Comparison of ENCODE assay signal across 8 cellular contexts in the genomic region with DNA sequence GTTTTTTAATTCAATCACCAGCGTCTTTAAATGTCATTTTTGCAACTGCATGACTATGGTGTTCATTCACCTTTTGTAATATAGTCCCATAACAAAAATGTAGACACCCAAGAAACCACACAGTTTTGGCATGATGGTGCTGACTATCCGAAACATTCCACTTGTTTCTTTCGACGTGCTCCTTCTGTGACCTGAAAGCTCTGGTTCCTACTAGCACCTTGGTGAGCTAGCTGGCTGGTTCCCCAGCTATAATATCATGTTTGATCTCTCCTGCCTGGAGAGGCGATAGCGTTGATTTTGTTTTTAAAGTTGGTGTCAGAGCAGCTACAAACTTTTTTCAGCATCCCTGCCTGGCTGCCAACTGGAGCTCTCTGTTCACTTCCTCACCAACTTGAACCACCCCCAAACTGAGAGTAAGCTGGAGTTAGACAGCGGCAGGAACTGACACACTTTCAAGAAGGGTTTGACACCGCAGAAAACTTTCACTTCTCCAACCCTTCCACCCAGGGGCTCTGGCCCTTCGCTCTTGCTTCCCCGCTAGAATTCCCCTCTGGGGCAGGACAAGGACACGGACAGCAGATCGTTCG. TPM values are rescaled to one million over a fixed set of nuclear protein-coding genes. Genes with fewer than 3 reads are reported as not detected.
DNase-seq lines count a peak whose midpoint lies in the region; ATAC-seq and TF ChIP-seq lines count a peak whose summit lies in the region.

No MANE protein-coding gene starts in this region.

- peak overlapping the region; percentile 91 for H3K4me3 Mint-ChIP-seq in activated T-helper 17 cell treated with anti-CD3 and anti-CD28 coated beads, Interleukin-2, amount 50 U/mL, for 72 hours

- no peak for TF ChIP-seq RAD21 in neural cell (conservative IDR thresholded peaks at IDR 0.05)

- no peak for TF ChIP-seq CTCF in BE2C (IDR thresholded peaks at IDR 0.05; ENCODE audit: low read depth, low read length)
- TF ChIP-seq CTCF in fibroblast of villous mesenchyme (IDR thresholded peaks at IDR 0.05; ENCODE audit: insufficient read depth, low read depth, low read length), result no peak
- no peak for TF ChIP-seq CTCF in neural cell (IDR thresholded peaks at IDR 0.05; ENCODE audit: poor library complexity, severe bottlenecking)

- H3K4me3 ChIP-seq in BE2C (ENCODE audit: low read depth, low read length) (peak overlapping the region; percentile 97), fibroblast of villous mesenchyme (ENCODE audit: low read depth, low read length) (peak overlapping the region; percentile 92), neural cell (ENCODE audit: low read length) (peak overlapping the region; percentile 99), thymus (ENCODE audit: low read length) (peak overlapping the region; percentile 99)

- H3K27ac Mint-ChIP-seq in activated T-helper 17 cell treated with anti-CD3 and anti-CD28 coated beads, Interleukin-2, amount 50 U/mL, for 72 hours, result peak overlapping the region; percentile 98

- no peaks in the 10 kb centered on the region for H3K36me3 ChIP-seq in BE2C
- no peaks in the 10 kb centered on the region for H3K36me3 ChIP-seq in neural cell (ENCODE audit: insufficient read depth, low read length)
- H3K36me3 ChIP-seq in thymus (ENCODE audit: control insufficient read depth, insufficient read depth), result peaks cover 1% of the 10 kb centered on the region

- peak; percentile 37 for DNase-seq in BE2C
- peak; percentile 85 for DNase-seq in OCI-M1 (lab: John Stamatoyannopoulos, UW)
- peak; percentile 71 for DNase-seq in fibroblast of villous mesenchyme (ENCODE audit: low read depth)

- H3K9me2 ChIP-seq in neural cell (ENCODE audit: insufficient read depth, low read length), result no peaks in the 10 kb centered on the region

- peak overlapping the region; percentile 99 for H2AFZ ChIP-seq in neural cell (ENCODE audit: low read depth, low read length)

- H3K27me3 ChIP-seq in BE2C, result no peaks in the 10 kb centered on the region
- no peaks in the 10 kb centered on the region for H3K27me3 ChIP-seq in neural cell (ENCODE audit: insufficient read depth, low read depth, low read length)
- H3K27me3 ChIP-seq in thymus (ENCODE audit: control insufficient read depth, insufficient read depth), result no peaks in the 10 kb centered on the region

- ATAC-seq in HG03280 (IDR thresholded peaks at IDR 0.05; ENCODE audit: unreplicated experiment), result peak; percentile 54
- ATAC-seq in activated T-helper 17 cell treated with anti-CD3 and anti-CD28 coated beads, Interleukin-2, amount 50 U/mL, for 72 hours (replicated peaks), result peak; percentile 58

- peak overlapping the region; percentile 96 for H3K27ac ChIP-seq in neural cell (ENCODE audit: low read length)
- H3K27ac ChIP-seq in thymus (ENCODE audit: low read depth), result peak overlapping the region; percentile 98

- H3K4me1 ChIP-seq in BE2C (no peaks in the 10 kb centered on the region; the same call in 1 of the 2 replicates), thymus (ENCODE audit: control insufficient read depth, insufficient read depth, low read length) (peaks cover 11% of the 10 kb centered on the region)

- peaks cover 24% of the 10 kb centered on the region for H3K4me1 Mint-ChIP-seq in activated T-helper 17 cell treated with anti-CD3 and anti-CD28 coated beads, Interleukin-2, amount 50 U/mL, for 72 hours

- peaks cover 62% of the 10 kb centered on the region for H3K79me2 ChIP-seq in neural cell (replicated peaks; ENCODE audit: insufficient read depth, low read length)

- peaks cover 3% of the 10 kb centered on the region for H4K20me1 ChIP-seq in neural cell (ENCODE audit: insufficient read depth)

- no peaks in the 10 kb centered on the region for H3K9me3 Mint-ChIP-seq in activated T-helper 17 cell treated with anti-CD3 and anti-CD28 coated beads, Interleukin-2, amount 50 U/mL, for 72 hours

- peak overlapping the region; percentile 86 for H3K4me2 ChIP-seq in neural cell (ENCODE audit: low read length)

- H3K36me3 Mint-ChIP-seq in activated T-helper 17 cell treated with anti-CD3 and anti-CD28 coated beads, Interleukin-2, amount 50 U/mL, for 72 hours (ENCODE audit: low read depth), result no peaks in the 10 kb centered on the region

- H3K9me3 ChIP-seq in BE2C, result no peaks in the 10 kb centered on the region
- H3K9me3 ChIP-seq in neural cell (ENCODE audit: low read length), result no peaks in the 10 kb centered on the region
- no peaks in the 10 kb centered on the region for H3K9me3 ChIP-seq in thymus (ENCODE audit: control insufficient read depth)

- no peaks in the 10 kb centered on the region for H3K27me3 Mint-ChIP-seq in activated T-helper 17 cell treated with anti-CD3 and anti-CD28 coated beads, Interleukin-2, amount 50 U/mL, for 72 hours

- 2% methylated on average over 13 of the region's 13 CpGs for WGBS in thymus

- H3K9ac ChIP-seq in neural cell (ENCODE audit: low read length), result peak overlapping the region; percentile 98

- TF ChIP-seq EP300 in neural cell (conservative IDR thresholded peaks at IDR 0.05; ENCODE audit: poor library complexity, severe bottlenecking), result no peak

- H3F3A ChIP-seq in neural cell (ENCODE audit: insufficient read depth, low read length, poor library complexity, severe bottlenecking), result no peaks in the 10 kb centered on the region

- peak; percentile 82 for TF ChIP-seq POLR2A in GM19099 (IDR thresholded peaks at IDR 0.05; ENCODE audit: extremely low read depth, insufficient read length, low read depth)

TF ChIP-seq in neural cell, 6 proteins besides CTCF, POLR2A, EP300 and RAD21:
- TF ChIP-seq TAF1 (IDR thresholded peaks at IDR 0.05; ENCODE audit: low read depth), result no peak
- TF ChIP-seq, protein P1, sequence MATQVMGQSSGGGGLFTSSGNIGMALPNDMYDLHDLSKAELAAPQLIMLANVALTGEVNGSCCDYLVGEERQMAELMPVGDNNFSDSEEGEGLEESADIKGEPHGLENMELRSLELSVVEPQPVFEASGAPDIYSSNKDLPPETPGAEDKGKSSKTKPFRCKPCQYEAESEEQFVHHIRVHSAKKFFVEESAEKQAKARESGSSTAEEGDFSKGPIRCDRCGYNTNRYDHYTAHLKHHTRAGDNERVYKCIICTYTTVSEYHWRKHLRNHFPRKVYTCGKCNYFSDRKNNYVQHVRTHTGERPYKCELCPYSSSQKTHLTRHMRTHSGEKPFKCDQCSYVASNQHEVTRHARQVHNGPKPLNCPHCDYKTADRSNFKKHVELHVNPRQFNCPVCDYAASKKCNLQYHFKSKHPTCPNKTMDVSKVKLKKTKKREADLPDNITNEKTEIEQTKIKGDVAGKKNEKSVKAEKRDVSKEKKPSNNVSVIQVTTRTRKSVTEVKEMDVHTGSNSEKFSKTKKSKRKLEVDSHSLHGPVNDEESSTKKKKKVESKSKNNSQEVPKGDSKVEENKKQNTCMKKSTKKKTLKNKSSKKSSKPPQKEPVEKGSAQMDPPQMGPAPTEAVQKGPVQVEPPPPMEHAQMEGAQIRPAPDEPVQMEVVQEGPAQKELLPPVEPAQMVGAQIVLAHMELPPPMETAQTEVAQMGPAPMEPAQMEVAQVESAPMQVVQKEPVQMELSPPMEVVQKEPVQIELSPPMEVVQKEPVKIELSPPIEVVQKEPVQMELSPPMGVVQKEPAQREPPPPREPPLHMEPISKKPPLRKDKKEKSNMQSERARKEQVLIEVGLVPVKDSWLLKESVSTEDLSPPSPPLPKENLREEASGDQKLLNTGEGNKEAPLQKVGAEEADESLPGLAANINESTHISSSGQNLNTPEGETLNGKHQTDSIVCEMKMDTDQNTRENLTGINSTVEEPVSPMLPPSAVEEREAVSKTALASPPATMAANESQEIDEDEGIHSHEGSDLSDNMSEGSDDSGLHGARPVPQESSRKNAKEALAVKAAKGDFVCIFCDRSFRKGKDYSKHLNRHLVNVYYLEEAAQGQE (IDR thresholded peaks at IDR 0.05; ENCODE audit: borderline replicate concordance), result no peak
- no peak for TF ChIP-seq SMC3 (conservative IDR thresholded peaks at IDR 0.05; ENCODE audit: poor library complexity)
- no peak for TF ChIP-seq EZH2 (IDR thresholded peaks at IDR 0.05; ENCODE audit: borderline replicate concordance, insufficient read depth, low read length, poor library complexity, severe bottlenecking)
- no peak for TF ChIP-seq MXI1 (conservative IDR thresholded peaks at IDR 0.05; ENCODE audit: poor library complexity, severe bottlenecking)
- TF ChIP-seq POLR2AphosphoS5 (IDR thresholded peaks at IDR 0.05), result no peak

RNA-seq across cellular contexts. Expression of gene ATAD2B, which starts 1.1 kb away (rescaled TPM):
- 3.4 TPM for polyA plus RNA-seq in BE2C (2012; ENCODE audit: insufficient read depth, insufficient read length, low read depth)
- 10 to 100 TPM; 11.6 to 12.4 TPM for total RNA-seq in activated T-helper 17 cell treated with anti-CD3 and anti-CD28 coated beads, Interleukin-2, amount 50 U/mL, for 72 hours
- total RNA-seq in fibroblast of villous mesenchyme, result 12.9 and 16.0 TPM in 2 replicates
- polyA plus RNA-seq in neural cell (37.6 and 42.0 TPM in 2 replicates), thymus (12.1 TPM)
- 99.6 and 113 TPM in 2 replicates for polyA minus RNA-seq in neural cell

RNA-seq across cellular contexts. Expression of gene UBXN2A, which starts 14.5 kb away (rescaled TPM):
- 5.4 TPM for polyA plus RNA-seq in BE2C (2012; ENCODE audit: insufficient read depth, insufficient read length, low read depth)
- 10 to 100 TPM in 1 of 2 donors, 1 to 10 TPM in 1; 9.7 to 12.2 TPM for total RNA-seq in activated T-helper 17 cell treated with anti-CD3 and anti-CD28 coated beads, Interleukin-2, amount 50 U/mL, for 72 hours
- total RNA-seq in fibroblast of villous mesenchyme, result 9.3 and 18.1 TPM in 2 replicates
- polyA plus RNA-seq in neural cell, result 11.0 and 15.0 TPM in 2 replicates
- polyA minus RNA-seq in neural cell, result 37.3 and 45.6 TPM in 2 replicates
- polyA plus RNA-seq in thymus, result 10.9 TPM

Comparison
In these comparisons a context has a peak if more than half of its experiments do, and no peak if none do; other contexts are left out.
1. Peak in every context shown above with its lines: DNase-seq, ATAC-seq, H3K4me3 ChIP-seq and H3K27ac ChIP-seq.